ENCODE assay signal across 27 cellular contexts in genomic region chr6:105815657-105816555, GRCh38.
DNase-seq lines count a peak whose midpoint lies in the region; ATAC-seq and TF ChIP-seq lines count a peak whose summit lies in the region.
"Had no signal": no experiment of that assay in that cellular context is flagged by ENCODE, and none has a peak within 500 bp of the region (broad histone marks: within the 10 kb centered on the region; RNA-seq: fewer than 3 reads in every experiment).

No MANE protein-coding gene starts in this region.

- peak overlapping the region; percentile 80 for H3K27ac Mint-ChIP-seq in activated CD4-positive, alpha-beta memory T cell treated with anti-CD3 and anti-CD28 coated beads, Interleukin-2, amount 10 ng/mL, durations not matched to agents 7 days and 5 days
- no peak overlapping the region for H3K27ac Mint-ChIP-seq in activated CD4-positive, alpha-beta memory T cell treated with anti-CD3 and anti-CD28 coated beads for 36 hours
- H3K27ac Mint-ChIP-seq in activated T-helper 17 cell treated with anti-CD3 and anti-CD28 coated beads, Interleukin-2, amount 50 U/mL, for 72 hours = peak overlapping the region; percentile 35
- H3K27ac Mint-ChIP-seq in Caco-2 (ENCODE audit: unreplicated experiment) = no peak overlapping the region
- H3K27ac Mint-ChIP-seq: B cell; CD8-positive, alpha-beta T cell; HFFc6; nephron; stimulated activated naive B cell treated with anti-CD40 and anti-IgM and Interleukin-4, amounts not matched to agents 10 μg/mL and 1 μg/mL and 100 μg/mL, for 72 hours had no signal

- TF ChIP-seq CTCF in Caco-2 (IDR thresholded peaks at IDR 0.05; ENCODE audit: insufficient read depth in 1 of 2, low read depth in 1 of 2, low read length in 1 of 2, severe bottlenecking in 1 of 2, unreplicated experiment in 1 of 2) (no peak), ascending aorta (IDR thresholded peaks at IDR 0.05) (no peak)

- peaks cover 60% of the 10 kb centered on the region for H3K36me3 Mint-ChIP-seq in activated CD4-positive, alpha-beta memory T cell treated with anti-CD3 and anti-CD28 coated beads, Interleukin-2, amount 10 ng/mL, durations not matched to agents 7 days and 5 days (ENCODE audit: low read depth)
- H3K36me3 Mint-ChIP-seq in activated CD4-positive, alpha-beta memory T cell treated with anti-CD3 and anti-CD28 coated beads for 36 hours = no peaks in the 10 kb centered on the region
- no peaks in the 10 kb centered on the region for H3K36me3 Mint-ChIP-seq in activated T-helper 17 cell treated with anti-CD3 and anti-CD28 coated beads, Interleukin-2, amount 50 U/mL, for 72 hours (ENCODE audit: low read depth)
- H3K36me3 Mint-ChIP-seq in Caco-2 (ENCODE audit: insufficient read depth, unreplicated experiment) = peaks cover 6% of the 10 kb centered on the region
- H3K36me3 Mint-ChIP-seq: brain; CD8-positive, alpha-beta T cell; stimulated activated naive B cell treated with anti-CD40 and anti-IgM and Interleukin-4, amounts not matched to agents 10 μg/mL and 1 μg/mL and 100 μg/mL, for 72 hours had no signal

- no peak for DNase-seq in activated CD4-positive, alpha-beta memory T cell treated with anti-CD3 and anti-CD28 coated beads, Interleukin-2, amount 10 ng/mL, durations not matched to agents 7 days and 5 days
- DNase-seq in activated CD4-positive, alpha-beta memory T cell treated with anti-CD3 and anti-CD28 coated beads for 36 hours = no peak
- peak; percentile 21 for DNase-seq in myocyte (ENCODE audit: low read depth)
- DNase-seq in Caco-2 = no peak
- no peak for DNase-seq in ascending aorta (ENCODE audit: low spot score in 2 of 2)
- DNase-seq: CD8-positive, alpha-beta T cell; DMS153; GOT3; HFFc6; hippocampal formation; NCI-H1092; NCI-H526; ovary; SHP77; stimulated activated naive B cell treated with anti-CD40 and anti-IgM and Interleukin-4, amounts not matched to agents 10 μg/mL and 1 μg/mL and 100 μg/mL, for 72 hours; SW 1271; trophoblast cell had no signal

- ATAC-seq in activated T-helper 17 cell treated with anti-CD3 and anti-CD28 coated beads, Interleukin-2, amount 50 U/mL, for 72 hours (replicated peaks) = peak; percentile 52
- ATAC-seq in HG03378 (IDR thresholded peaks at IDR 0.05; ENCODE audit: unreplicated experiment) = no peak
- ATAC-seq: CD8-positive, alpha-beta T cell; Panc1; stimulated activated naive B cell treated with anti-CD40 and anti-IgM and Interleukin-4, amounts not matched to agents 10 μg/mL and 1 μg/mL and 100 μg/mL, for 72 hours had no signal

- H3K27ac ChIP-seq in KOPT-K1 (ENCODE audit: low read depth, low read length, poor library complexity, severe bottlenecking) (peak overlapping the region; percentile 43), ascending aorta (no peak overlapping the region)
- H3K27ac ChIP-seq: ovary had no signal

- H3K4me3 ChIP-seq in Caco-2 (ENCODE audit: low read depth, low read length) (no peak overlapping the region), ascending aorta (no peak overlapping the region)
- H3K4me3 ChIP-seq: lung, ovary had no signal

- H3K27me3 ChIP-seq in Caco-2 (replicated peaks; ENCODE audit: control insufficient read depth, insufficient read depth, low read length) = no peaks in the 10 kb centered on the region
- no peaks in the 10 kb centered on the region for H3K27me3 ChIP-seq in ascending aorta
- H3K27me3 ChIP-seq: ovary had no signal

- no peaks in the 10 kb centered on the region for H3K9me3 ChIP-seq in KOPT-K1 (ENCODE audit: insufficient read depth, low read length, poor library complexity, severe bottlenecking)
- H3K9me3 ChIP-seq in Caco-2 = no peaks in the 10 kb centered on the region
- no peaks in the 10 kb centered on the region for H3K9me3 ChIP-seq in ascending aorta
- H3K9me3 ChIP-seq: ovary had no signal

- POLR2A ChIA-PET in activated CD4-positive, alpha-beta memory T cell treated with anti-CD3 and anti-CD28 coated beads, Interleukin-2, amount 10 ng/mL, durations not matched to agents 7 days and 5 days (lab: Charles Lee) = interaction anchor here (1.0 to 2.1 kb wide), 4 partner anchors 85 to 272 kb away, joined by 3 to 7 read pairs (median 4); no protein-coding TSS in a partner anchor
- POLR2A ChIA-PET in activated CD4-positive, alpha-beta memory T cell treated with anti-CD3 and anti-CD28 coated beads for 36 hours (lab: Charles Lee) = no interaction called here
- POLR2A ChIA-PET in Caco-2 (lab: Charles Lee) = no interaction called here

- intact Hi-C loops in activated CD4-positive, alpha-beta memory T cell treated with anti-CD3 and anti-CD28 coated beads for 36 hours (cut with micrococcal nuclease) = no loop called here
- intact Hi-C loops in Caco-2 (cut with micrococcal nuclease; ENCODE audit: unreplicated experiment) = loop anchor here (2.0 to 10.0 kb wide), 2 partner anchors 81 to 269 kb away; partner anchors contain the start of gene PRDM1
- intact Hi-C loops in ascending aorta (cut with DNase I) = no loop called here

- H3K9me3 Mint-ChIP-seq in activated CD4-positive, alpha-beta memory T cell treated with anti-CD3 and anti-CD28 coated beads, Interleukin-2, amount 10 ng/mL, durations not matched to agents 7 days and 5 days = peaks cover 28% of the 10 kb centered on the region
- no peaks in the 10 kb centered on the region for H3K9me3 Mint-ChIP-seq in activated CD4-positive, alpha-beta memory T cell treated with anti-CD3 and anti-CD28 coated beads for 36 hours
- H3K9me3 Mint-ChIP-seq in activated T-helper 17 cell treated with anti-CD3 and anti-CD28 coated beads, Interleukin-2, amount 50 U/mL, for 72 hours = peaks cover 3% of the 10 kb centered on the region
- H3K9me3 Mint-ChIP-seq in Caco-2 (ENCODE audit: unreplicated experiment) = no peaks in the 10 kb centered on the region
- H3K9me3 Mint-ChIP-seq: activated naive CD4-positive, alpha-beta T cell treated with anti-CD3 and anti-CD28 coated beads, Interleukin-2, amount 10 ng/mL, durations not matched to agents 7 days and 5 days; brain; CD8-positive, alpha-beta T cell; HFFc6; stimulated activated naive B cell treated with anti-CD40 and anti-IgM and Interleukin-4, amounts not matched to agents 10 μg/mL and 1 μg/mL and 100 μg/mL, for 72 hours had no signal

- H3K4me1 ChIP-seq in Caco-2 (peaks cover 14% of the 10 kb centered on the region), ascending aorta (no peaks in the 10 kb centered on the region)

- no peak overlapping the region for H3K4me3 Mint-ChIP-seq in activated CD4-positive, alpha-beta memory T cell treated with anti-CD3 and anti-CD28 coated beads, Interleukin-2, amount 10 ng/mL, durations not matched to agents 7 days and 5 days
- H3K4me3 Mint-ChIP-seq in activated CD4-positive, alpha-beta memory T cell treated with anti-CD3 and anti-CD28 coated beads for 36 hours = no peak overlapping the region
- H3K4me3 Mint-ChIP-seq in activated T-helper 17 cell treated with anti-CD3 and anti-CD28 coated beads, Interleukin-2, amount 50 U/mL, for 72 hours = peak overlapping the region; percentile 15
- H3K4me3 Mint-ChIP-seq in Caco-2 (ENCODE audit: unreplicated experiment) = no peak overlapping the region
- H3K4me3 Mint-ChIP-seq: activated naive CD4-positive, alpha-beta T cell treated with anti-CD3 and anti-CD28 coated beads, Interleukin-2, amount 10 ng/mL, durations not matched to agents 7 days and 5 days; B cell; brain; CD8-positive, alpha-beta T cell; HFFc6; nephron; stimulated activated naive B cell treated with anti-CD40 and anti-IgM and Interleukin-4, amounts not matched to agents 10 μg/mL and 1 μg/mL and 100 μg/mL, for 72 hours had no signal

- BruUV-seq in Caco-2 (replicated peaks; lab: Mats Ljungman, UMichigan) = no TSS peak

- H3K4me1 Mint-ChIP-seq in activated CD4-positive, alpha-beta memory T cell treated with anti-CD3 and anti-CD28 coated beads, Interleukin-2, amount 10 ng/mL, durations not matched to agents 7 days and 5 days = peaks cover 63% of the 10 kb centered on the region
- H3K4me1 Mint-ChIP-seq in activated CD4-positive, alpha-beta memory T cell treated with anti-CD3 and anti-CD28 coated beads for 36 hours (ENCODE audit: low read depth) = peaks cover 25% of the 10 kb centered on the region
- H3K4me1 Mint-ChIP-seq in activated T-helper 17 cell treated with anti-CD3 and anti-CD28 coated beads, Interleukin-2, amount 50 U/mL, for 72 hours = peaks cover 30% of the 10 kb centered on the region
- peaks cover 11% of the 10 kb centered on the region for H3K4me1 Mint-ChIP-seq in Caco-2 (ENCODE audit: low read depth, unreplicated experiment)
- H3K4me1 Mint-ChIP-seq: nephron had no signal

- CTCF ChIA-PET in activated CD4-positive, alpha-beta memory T cell treated with anti-CD3 and anti-CD28 coated beads, Interleukin-2, amount 10 ng/mL, durations not matched to agents 7 days and 5 days (lab: Charles Lee) = no interaction called here
- CTCF ChIA-PET in activated CD4-positive, alpha-beta memory T cell treated with anti-CD3 and anti-CD28 coated beads for 36 hours (lab: Charles Lee) = no interaction called here
- CTCF ChIA-PET in Caco-2 (lab: Charles Lee) = no interaction called here

- H3K27me3 Mint-ChIP-seq in activated CD4-positive, alpha-beta memory T cell treated with anti-CD3 and anti-CD28 coated beads, Interleukin-2, amount 10 ng/mL, durations not matched to agents 7 days and 5 days = no peaks in the 10 kb centered on the region
- peaks cover 13% of the 10 kb centered on the region for H3K27me3 Mint-ChIP-seq in activated CD4-positive, alpha-beta memory T cell treated with anti-CD3 and anti-CD28 coated beads for 36 hours
- H3K27me3 Mint-ChIP-seq in activated T-helper 17 cell treated with anti-CD3 and anti-CD28 coated beads, Interleukin-2, amount 50 U/mL, for 72 hours = no peaks in the 10 kb centered on the region
- no peaks in the 10 kb centered on the region for H3K27me3 Mint-ChIP-seq in Caco-2 (ENCODE audit: insufficient read depth, unreplicated experiment)
- H3K27me3 Mint-ChIP-seq: activated CD4-positive, alpha-beta T cell treated with anti-CD3 and anti-CD28 coated beads, Interleukin-2, amount 10 ng/mL, durations not matched to agents 7 days and 5 days; B cell; stimulated activated naive B cell treated with anti-CD40 and anti-IgM and Interleukin-4, amounts not matched to agents 10 μg/mL and 1 μg/mL and 100 μg/mL, for 72 hours had no signal

- H3K36me3 ChIP-seq in KOPT-K1 (ENCODE audit: insufficient read depth, low read length) = no peaks in the 10 kb centered on the region
- no peaks in the 10 kb centered on the region for H3K36me3 ChIP-seq in Caco-2 (ENCODE audit: control insufficient read depth, insufficient read depth, low read length)
- H3K36me3 ChIP-seq in ascending aorta = no peaks in the 10 kb centered on the region
- H3K36me3 ChIP-seq: ovary had no signal

Comparison
In these comparisons a context has a peak if more than half of its experiments do, and no peak if none do; other contexts are left out.
1. H3K27ac Mint-ChIP-seq: peak in activated CD4-positive, alpha-beta memory T cell treated with anti-CD3 and anti-CD28 coated beads, Interleukin-2, amount 10 ng/mL, durations not matched to agents 7 days and 5 days (single experiment) and activated T-helper 17 cell treated with anti-CD3 and anti-CD28 coated beads, Interleukin-2, amount 50 U/mL, for 72 hours (single experiment); none in activated CD4-positive, alpha-beta memory T cell treated with anti-CD3 and anti-CD28 coated beads for 36 hours (single experiment) and Caco-2 (single experiment).